Comparison of ENCODE assay signal across 11 cellular contexts in genomic region chr19:15296353-15296752, GRCh38. TPM values are rescaled to one million over a fixed set of nuclear protein-coding genes. Genes with fewer than 3 reads are reported as not detected.
DNase-seq lines count a peak whose midpoint lies in the region; ATAC-seq and TF ChIP-seq lines count a peak whose summit lies in the region.
"Had no signal": no experiment of that assay in that cellular context is flagged by ENCODE, and none has a peak within 500 bp of the region (broad histone marks: within the 10 kb centered on the region; RNA-seq: fewer than 3 reads in every experiment).

No MANE protein-coding gene starts in this region.

- H3K4me1 ChIP-seq in lung (ENCODE audit: control insufficient read depth in 2 of 2, insufficient read depth in 2 of 2, low read length in 2 of 2) (peaks cover 52 to 77% of the 10 kb centered on the region in 2 donors), subcutaneous abdominal adipose tissue (ENCODE audit: control insufficient read depth in 5 of 5, insufficient read depth in 5 of 5, low read length in 5 of 5) (peaks cover 26 to 77% (median 73%) of the 10 kb centered on the region in 5 donors)

- ATAC-seq in activated CD4-positive, alpha-beta T cell treated with anti-CD3 and anti-CD28 coated beads for 36 hours, result no peak
- ATAC-seq in central memory CD8-positive, alpha-beta T cell (replicated peaks; ENCODE audit: extremely low read depth, poor library complexity, severe bottlenecking), result no peak
- ATAC-seq in lung (ENCODE audit: insufficient read depth, low FRiP score), result no peak
- ATAC-seq in HG03045 (IDR thresholded peaks at IDR 0.05; ENCODE audit: unreplicated experiment), result no peak
- ATAC-seq in HG03025 (IDR thresholded peaks at IDR 0.05; ENCODE audit: low FRiP score, unreplicated experiment), result no peak
- ATAC-seq in GM21447 (IDR thresholded peaks at IDR 0.05; ENCODE audit: unreplicated experiment), result no peak

- H3K4me1 Mint-ChIP-seq in activated CD4-positive, alpha-beta T cell treated with anti-CD3 and anti-CD28 coated beads for 36 hours, result peaks cover 100% of the 10 kb centered on the region
- peaks cover 93% of the 10 kb centered on the region for H3K4me1 Mint-ChIP-seq in central memory CD8-positive, alpha-beta T cell

- H3K27ac ChIP-seq in lung (ENCODE audit: low read depth in 1 of 2, low read length in 1 of 2) (peak overlapping the region; percentile 5 to 53), subcutaneous abdominal adipose tissue (ENCODE audit: low read depth, low read length) (peak overlapping the region; percentile 61)

- H3K9me3 Mint-ChIP-seq in activated CD4-positive, alpha-beta T cell treated with anti-CD3 and anti-CD28 coated beads for 36 hours (ENCODE audit: low read depth), result no peaks in the 10 kb centered on the region
- H3K9me3 Mint-ChIP-seq in central memory CD8-positive, alpha-beta T cell, result no peaks in the 10 kb centered on the region

- no peaks in the 10 kb centered on the region for H3K27me3 Mint-ChIP-seq in activated CD4-positive, alpha-beta T cell treated with anti-CD3 and anti-CD28 coated beads for 36 hours
- no peaks in the 10 kb centered on the region for H3K27me3 Mint-ChIP-seq in central memory CD8-positive, alpha-beta T cell

- H3K4me3 ChIP-seq in lung, result no peak overlapping the region
- H3K4me3 ChIP-seq in subcutaneous abdominal adipose tissue (ENCODE audit: low read depth in 1 of 5, low read length in 5 of 5), result no peak overlapping the region
- H3K4me3 ChIP-seq: uterus had no signal

- CTCF ChIA-PET in activated CD4-positive, alpha-beta T cell treated with anti-CD3 and anti-CD28 coated beads for 36 hours (lab: Charles Lee), result interaction anchor here (0.7 to 3.1 kb wide), 2 partner anchors 9 to 20 kb away, joined by 3 to 12 read pairs; no protein-coding TSS in a partner anchor

- WGBS in lung, 2 donors, result 73 to 84% methylated on average over 10 of the region's 10 CpGs

- H3K4me3 Mint-ChIP-seq in activated CD4-positive, alpha-beta T cell treated with anti-CD3 and anti-CD28 coated beads for 36 hours, result no peak overlapping the region
- H3K4me3 Mint-ChIP-seq in central memory CD8-positive, alpha-beta T cell, result peak overlapping the region; percentile 48

- POLR2A ChIA-PET in activated CD4-positive, alpha-beta T cell treated with anti-CD3 and anti-CD28 coated beads for 36 hours (lab: Charles Lee), result no interaction called here

- H3K27ac Mint-ChIP-seq in activated CD4-positive, alpha-beta T cell treated with anti-CD3 and anti-CD28 coated beads for 36 hours, result peak overlapping the region; percentile 91
- peak overlapping the region; percentile 65 for H3K27ac Mint-ChIP-seq in central memory CD8-positive, alpha-beta T cell (ENCODE audit: low read depth)

- intact Hi-C loops in activated CD4-positive, alpha-beta T cell treated with anti-CD3 and anti-CD28 coated beads for 36 hours (cut with DNase I, micrococcal nuclease), result loop anchor here in 1 of 2 experiments (5.0 kb wide), 1 partner anchor 1449 kb away; no protein-coding TSS in a partner anchor

- H3K27me3 ChIP-seq in lung (ENCODE audit: control insufficient read depth, insufficient read depth), result no peaks in the 10 kb centered on the region
- H3K27me3 ChIP-seq in subcutaneous abdominal adipose tissue (ENCODE audit: control insufficient read depth in 5 of 5, insufficient read depth in 4 of 5, low read length in 5 of 5), result no peaks in the 10 kb centered on the region
- H3K27me3 ChIP-seq: uterus had no signal

- H3K9ac ChIP-seq in subcutaneous abdominal adipose tissue (ENCODE audit: low read length in 5 of 5), result peak overlapping the region in 2 of 5 donors; percentile 2 to 6

- H3K36me3 ChIP-seq in lung (ENCODE audit: control insufficient read depth in 2 of 2, insufficient read depth in 2 of 2, low read length in 2 of 2) (peaks cover 0 to 4% of the 10 kb centered on the region in 2 donors), subcutaneous abdominal adipose tissue (ENCODE audit: control insufficient read depth in 5 of 5, insufficient read depth in 5 of 5, low read length in 5 of 5) (peaks cover 0 to 4% (median 4%) of the 10 kb centered on the region in 5 donors)
- H3K36me3 ChIP-seq: uterus had no signal

- no peak for TF ChIP-seq CTCF in lung (IDR thresholded peaks at IDR 0.05; ENCODE audit: control extremely low read depth, extremely low read depth)

- peaks cover 43% of the 10 kb centered on the region for H3K36me3 Mint-ChIP-seq in activated CD4-positive, alpha-beta T cell treated with anti-CD3 and anti-CD28 coated beads for 36 hours (ENCODE audit: low read depth)
- H3K36me3 Mint-ChIP-seq in central memory CD8-positive, alpha-beta T cell (ENCODE audit: insufficient read depth), result peaks cover 12% of the 10 kb centered on the region

- H3K9me3 ChIP-seq in lung (ENCODE audit: control insufficient read depth in 2 of 2, insufficient read depth in 1 of 2, low read length in 1 of 2) (no peaks in the 10 kb centered on the region), subcutaneous abdominal adipose tissue (ENCODE audit: control insufficient read depth in 5 of 5, low read length in 5 of 5) (no peaks in the 10 kb centered on the region)
- H3K9me3 ChIP-seq: uterus had no signal

- no peak for DNase-seq in activated CD4-positive, alpha-beta T cell treated with anti-CD3 and anti-CD28 coated beads for 36 hours
- DNase-seq in activated CD4-positive, alpha-beta T cell treated with anti-CD3 and anti-CD28 coated beads, Interleukin-2, amount 50 U/mL, for 1 hour, result no peak
- no peak for DNase-seq in central memory CD8-positive, alpha-beta T cell (ENCODE audit: low spot score in 2 of 2)
- DNase-seq in lung (ENCODE audit: low spot score), result no peak
- DNase-seq: ACHN, activated gamma-delta T cell, uterus had no signal

RNA-seq across cellular contexts. Expression of gene BRD4, which starts 36.0 kb away (rescaled TPM):
- 100 to 1,000 TPM; 106 to 126 TPM for total RNA-seq in activated CD4-positive, alpha-beta T cell treated with anti-CD3 and anti-CD28 coated beads for 36 hours
- 10 to 100 TPM; 44.7 to 89.0 TPM for total RNA-seq in lung
- polyA plus RNA-seq in lung, result 10 to 100 TPM; 23.2 to 30.8 TPM
